Comparison of ENCODE assay signal across 1 cellular context in the genomic region with DNA sequence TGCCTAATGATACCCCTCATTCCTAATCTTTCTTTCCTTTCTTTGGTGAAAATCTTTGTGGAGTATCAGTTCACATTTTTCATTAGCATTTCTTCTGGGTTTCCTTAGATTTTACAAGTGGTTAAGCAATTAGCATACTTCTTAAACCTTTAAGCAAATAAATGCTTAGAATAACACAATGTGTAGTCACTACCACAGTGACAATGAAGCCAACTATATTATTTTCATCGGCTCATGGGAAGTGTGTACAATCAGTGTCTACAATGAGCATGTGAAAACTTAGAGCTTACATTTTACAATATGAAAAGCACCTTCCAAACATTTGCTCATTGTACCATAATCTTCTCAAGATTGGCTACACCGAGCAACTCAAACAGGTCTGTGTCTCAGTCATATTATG.
TF ChIP-seq lines count a peak whose summit lies in the region.

No MANE protein-coding gene starts in this region.

TF ChIP-seq in GM23338, 12 proteins besides CTCF, POLR2A, EP300 and RAD21 (continued from another document):
- TF ChIP-seq POLR2AphosphoS5 (IDR thresholded peaks at IDR 0.05; ENCODE audit: low read depth) = no peak
- TF ChIP-seq JUNB (IDR thresholded peaks at IDR 0.05; ENCODE audit: unreplicated experiment) = no peak
